In the genomic region with DNA sequence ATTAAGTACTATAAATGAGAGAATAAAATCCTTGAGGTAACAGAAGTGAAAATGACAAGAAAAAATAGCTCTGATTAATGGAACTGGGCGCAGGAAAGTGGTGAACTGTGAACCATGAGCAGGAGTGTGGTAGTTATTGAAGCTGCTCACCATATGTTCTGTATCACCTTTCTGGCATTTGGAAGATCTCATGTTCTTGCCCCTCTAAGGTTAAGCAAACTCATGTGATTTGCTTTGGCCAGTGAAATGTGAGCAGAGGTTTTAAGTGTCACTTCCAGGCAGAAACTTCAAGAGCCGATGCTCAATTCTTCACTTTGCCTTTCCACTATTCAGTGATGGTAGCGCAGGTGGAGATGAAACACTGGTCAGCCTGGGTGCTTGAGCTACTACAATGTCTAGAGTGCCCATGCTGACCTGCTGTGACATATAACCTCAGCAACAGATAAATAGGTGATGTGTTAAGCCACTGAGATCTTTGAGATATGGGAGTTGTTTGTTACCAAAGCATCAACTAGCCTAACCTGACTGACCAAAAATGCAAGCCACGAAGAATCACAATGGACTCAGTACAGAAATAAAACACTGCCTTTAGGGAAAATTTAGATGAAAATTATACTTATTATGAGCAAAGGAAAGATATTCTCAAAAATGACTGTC, we compare ENCODE assay signal across 1 cellular context.
TF ChIP-seq lines count a peak whose summit lies in the region.

No MANE protein-coding gene starts in this region.

TF ChIP-seq in IMR-90, 13 proteins besides CTCF, POLR2A, EP300 and RAD21 (continued from another document):
- TF ChIP-seq, protein P1, sequence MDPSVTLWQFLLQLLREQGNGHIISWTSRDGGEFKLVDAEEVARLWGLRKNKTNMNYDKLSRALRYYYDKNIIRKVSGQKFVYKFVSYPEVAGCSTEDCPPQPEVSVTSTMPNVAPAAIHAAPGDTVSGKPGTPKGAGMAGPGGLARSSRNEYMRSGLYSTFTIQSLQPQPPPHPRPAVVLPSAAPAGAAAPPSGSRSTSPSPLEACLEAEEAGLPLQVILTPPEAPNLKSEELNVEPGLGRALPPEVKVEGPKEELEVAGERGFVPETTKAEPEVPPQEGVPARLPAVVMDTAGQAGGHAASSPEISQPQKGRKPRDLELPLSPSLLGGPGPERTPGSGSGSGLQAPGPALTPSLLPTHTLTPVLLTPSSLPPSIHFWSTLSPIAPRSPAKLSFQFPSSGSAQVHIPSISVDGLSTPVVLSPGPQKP (IDR thresholded peaks at IDR 0.05; ENCODE audit: borderline replicate concordance, low read depth, low read length), result no peak
- no peak for TF ChIP-seq MXI1 (IDR thresholded peaks at IDR 0.05; ENCODE audit: borderline replicate concordance, low read depth, low read length)
- no peak for TF ChIP-seq CHD1 (IDR thresholded peaks at IDR 0.05; ENCODE audit: low read depth, low read length)
- TF ChIP-seq MAZ (IDR thresholded peaks at IDR 0.05; ENCODE audit: borderline replicate concordance, low read depth, low read length), result no peak
- no peak for TF ChIP-seq BHLHE40 (IDR thresholded peaks at IDR 0.05; ENCODE audit: low read depth, low read length)
- no peak for TF ChIP-seq SMC3 (IDR thresholded peaks at IDR 0.05; ENCODE audit: low read depth, low read length)
TF ChIP-seq in IMR-90: peak in this region for 0.
